Comparison of ENCODE assay signal across 1 cellular context in the genomic region with DNA sequence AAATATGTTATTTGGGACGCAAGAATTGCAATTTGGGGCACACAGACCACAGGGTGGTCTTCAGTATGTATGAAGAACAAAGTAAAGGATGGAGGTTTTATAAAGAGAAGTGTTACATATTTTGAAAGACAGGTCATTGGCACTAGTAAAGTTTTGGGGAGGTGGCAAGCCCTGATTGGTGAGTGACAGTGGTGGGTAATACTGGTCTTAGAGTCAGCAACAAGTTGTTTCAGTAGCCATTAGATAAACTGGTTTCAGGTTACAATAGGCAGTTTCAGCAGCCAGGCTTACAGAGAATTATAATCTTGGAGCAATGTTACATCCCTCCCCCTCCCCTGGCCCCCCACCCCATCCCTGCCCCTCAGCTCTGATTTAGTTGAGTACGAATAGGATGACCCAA.
TF ChIP-seq lines count a peak whose summit lies in the region.

No MANE protein-coding gene starts in this region.

TF ChIP-seq in GM23338, 12 proteins besides CTCF, POLR2A, EP300 and RAD21 (continued from another document):
- TF ChIP-seq, protein P1, sequence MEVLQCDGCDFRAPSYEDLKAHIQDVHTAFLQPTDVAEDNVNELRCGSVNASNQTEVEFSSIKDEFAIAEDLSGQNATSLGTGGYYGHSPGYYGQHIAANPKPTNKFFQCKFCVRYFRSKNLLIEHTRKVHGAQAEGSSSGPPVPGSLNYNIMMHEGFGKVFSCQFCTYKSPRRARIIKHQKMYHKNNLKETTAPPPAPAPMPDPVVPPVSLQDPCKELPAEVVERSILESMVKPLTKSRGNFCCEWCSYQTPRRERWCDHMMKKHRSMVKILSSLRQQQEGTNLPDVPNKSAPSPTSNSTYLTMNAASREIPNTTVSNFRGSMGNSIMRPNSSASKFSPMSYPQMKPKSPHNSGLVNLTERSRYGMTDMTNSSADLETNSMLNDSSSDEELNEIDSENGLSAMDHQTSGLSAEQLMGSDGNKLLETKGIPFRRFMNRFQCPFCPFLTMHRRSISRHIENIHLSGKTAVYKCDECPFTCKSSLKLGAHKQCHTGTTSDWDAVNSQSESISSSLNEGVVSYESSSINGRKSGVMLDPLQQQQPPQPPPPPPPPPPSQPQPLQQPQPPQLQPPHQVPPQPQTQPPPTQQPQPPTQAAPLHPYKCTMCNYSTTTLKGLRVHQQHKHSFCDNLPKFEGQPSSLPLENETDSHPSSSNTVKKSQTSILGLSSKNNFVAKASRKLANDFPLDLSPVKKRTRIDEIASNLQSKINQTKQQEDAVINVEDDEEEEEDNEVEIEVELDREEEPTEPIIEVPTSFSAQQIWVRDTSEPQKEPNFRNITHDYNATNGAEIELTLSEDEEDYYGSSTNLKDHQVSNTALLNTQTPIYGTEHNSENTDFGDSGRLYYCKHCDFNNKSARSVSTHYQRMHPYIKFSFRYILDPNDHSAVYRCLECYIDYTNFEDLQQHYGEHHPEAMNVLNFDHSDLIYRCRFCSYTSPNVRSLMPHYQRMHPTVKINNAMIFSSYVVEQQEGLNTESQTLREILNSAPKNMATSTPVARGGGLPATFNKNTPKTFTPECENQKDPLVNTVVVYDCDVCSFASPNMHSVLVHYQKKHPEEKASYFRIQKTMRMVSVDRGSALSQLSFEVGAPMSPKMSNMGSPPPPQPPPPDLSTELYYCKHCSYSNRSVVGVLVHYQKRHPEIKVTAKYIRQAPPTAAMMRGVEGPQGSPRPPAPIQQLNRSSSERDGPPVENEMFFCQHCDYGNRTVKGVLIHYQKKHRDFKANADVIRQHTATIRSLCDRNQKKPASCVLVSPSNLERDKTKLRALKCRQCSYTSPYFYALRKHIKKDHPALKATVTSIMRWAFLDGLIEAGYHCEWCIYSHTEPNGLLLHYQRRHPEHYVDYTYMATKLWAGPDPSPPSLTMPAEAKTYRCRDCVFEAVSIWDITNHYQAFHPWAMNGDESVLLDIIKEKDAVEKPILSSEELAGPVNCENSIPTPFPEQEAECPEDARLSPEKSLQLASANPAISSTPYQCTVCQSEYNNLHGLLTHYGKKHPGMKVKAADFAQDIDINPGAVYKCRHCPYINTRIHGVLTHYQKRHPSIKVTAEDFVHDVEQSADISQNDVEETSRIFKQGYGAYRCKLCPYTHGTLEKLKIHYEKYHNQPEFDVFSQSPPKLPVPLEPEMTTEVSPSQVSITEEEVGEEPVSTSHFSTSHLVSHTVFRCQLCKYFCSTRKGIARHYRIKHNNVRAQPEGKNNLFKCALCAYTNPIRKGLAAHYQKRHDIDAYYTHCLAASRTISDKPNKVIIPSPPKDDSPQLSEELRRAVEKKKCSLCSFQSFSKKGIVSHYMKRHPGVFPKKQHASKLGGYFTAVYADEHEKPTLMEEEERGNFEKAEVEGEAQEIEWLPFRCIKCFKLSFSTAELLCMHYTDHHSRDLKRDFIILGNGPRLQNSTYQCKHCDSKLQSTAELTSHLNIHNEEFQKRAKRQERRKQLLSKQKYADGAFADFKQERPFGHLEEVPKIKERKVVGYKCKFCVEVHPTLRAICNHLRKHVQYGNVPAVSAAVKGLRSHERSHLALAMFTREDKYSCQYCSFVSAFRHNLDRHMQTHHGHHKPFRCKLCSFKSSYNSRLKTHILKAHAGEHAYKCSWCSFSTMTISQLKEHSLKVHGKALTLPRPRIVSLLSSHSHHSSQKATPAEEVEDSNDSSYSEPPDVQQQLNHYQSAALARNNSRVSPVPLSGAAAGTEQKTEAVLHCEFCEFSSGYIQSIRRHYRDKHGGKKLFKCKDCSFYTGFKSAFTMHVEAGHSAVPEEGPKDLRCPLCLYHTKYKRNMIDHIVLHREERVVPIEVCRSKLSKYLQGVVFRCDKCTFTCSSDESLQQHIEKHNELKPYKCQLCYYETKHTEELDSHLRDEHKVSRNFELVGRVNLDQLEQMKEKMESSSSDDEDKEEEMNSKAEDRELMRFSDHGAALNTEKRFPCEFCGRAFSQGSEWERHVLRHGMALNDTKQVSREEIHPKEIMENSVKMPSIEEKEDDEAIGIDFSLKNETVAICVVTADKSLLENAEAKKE (CRISPR knock-in tag; IDR thresholded peaks at IDR 0.05) = no peak
- TF ChIP-seq EZH2 (IDR thresholded peaks at IDR 0.05; ENCODE audit: low read depth, unreplicated experiment) (no peak), STAT1 (IDR thresholded peaks at IDR 0.05; ENCODE audit: unreplicated experiment) (no peak), JUNB (IDR thresholded peaks at IDR 0.05; ENCODE audit: unreplicated experiment) (no peak), ZNF114 (CRISPR knock-in tag; IDR thresholded peaks at IDR 0.05) (no peak), CREB1 (CRISPR knock-in tag; IDR thresholded peaks at IDR 0.05; ENCODE audit: low read depth) (no peak), POLR2AphosphoS5 (IDR thresholded peaks at IDR 0.05; ENCODE audit: low read depth) (no peak), ZNF331 (CRISPR knock-in tag; IDR thresholded peaks at IDR 0.05; ENCODE audit: low read depth) (no peak), NANOG (IDR thresholded peaks at IDR 0.05; ENCODE audit: borderline replicate concordance) (no peak)
- TF ChIP-seq, protein P2, sequence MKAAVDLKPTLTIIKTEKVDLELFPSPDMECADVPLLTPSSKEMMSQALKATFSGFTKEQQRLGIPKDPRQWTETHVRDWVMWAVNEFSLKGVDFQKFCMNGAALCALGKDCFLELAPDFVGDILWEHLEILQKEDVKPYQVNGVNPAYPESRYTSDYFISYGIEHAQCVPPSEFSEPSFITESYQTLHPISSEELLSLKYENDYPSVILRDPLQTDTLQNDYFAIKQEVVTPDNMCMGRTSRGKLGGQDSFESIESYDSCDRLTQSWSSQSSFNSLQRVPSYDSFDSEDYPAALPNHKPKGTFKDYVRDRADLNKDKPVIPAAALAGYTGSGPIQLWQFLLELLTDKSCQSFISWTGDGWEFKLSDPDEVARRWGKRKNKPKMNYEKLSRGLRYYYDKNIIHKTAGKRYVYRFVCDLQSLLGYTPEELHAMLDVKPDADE (IDR thresholded peaks at IDR 0.05) = no peak
